In the genomic region with DNA sequence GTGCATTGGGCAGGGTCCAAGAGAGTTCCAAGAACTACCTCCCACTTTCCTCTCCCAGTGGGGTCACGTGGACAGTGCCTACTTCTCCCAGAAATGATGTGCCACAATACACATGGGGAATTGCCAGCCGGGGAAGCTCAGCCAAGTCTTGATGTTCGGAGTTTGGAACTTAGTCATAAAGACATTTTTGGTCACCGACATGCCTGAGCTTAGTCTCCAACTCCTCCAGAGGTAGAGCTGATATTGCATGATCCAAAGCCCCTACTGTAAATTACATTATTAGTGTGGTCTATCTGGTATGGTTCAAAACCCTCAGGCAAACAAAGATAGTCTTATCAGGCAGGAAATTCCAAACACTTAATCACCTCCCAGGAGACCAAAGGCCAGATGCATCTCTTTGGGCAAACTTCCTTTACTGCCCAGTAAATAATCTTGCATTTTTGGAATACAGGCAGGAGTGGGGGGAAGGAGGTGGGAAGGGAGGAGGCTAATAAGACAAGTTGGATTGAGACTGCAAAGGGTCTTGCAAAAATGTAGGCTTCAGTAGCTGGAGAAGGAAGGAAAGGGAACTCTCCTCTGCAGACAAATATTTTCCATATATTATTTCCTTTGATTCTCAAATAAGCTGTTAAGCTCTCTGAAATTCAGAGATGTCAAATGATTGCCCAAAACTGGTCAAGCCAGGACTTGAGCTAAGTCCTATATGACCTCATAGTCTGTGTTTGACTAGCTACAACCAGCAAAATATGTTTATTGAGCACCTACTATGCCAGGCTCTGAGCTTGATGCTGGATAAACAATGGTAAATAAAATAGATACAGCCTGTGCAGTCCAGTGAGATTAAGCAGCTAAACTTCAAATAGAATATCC, we compare ENCODE assay signal across 19 cellular contexts.
DNase-seq lines count a peak whose midpoint lies in the region; TF ChIP-seq lines count a peak whose summit lies in the region.
"Had no signal": no experiment of that assay in that cellular context is flagged by ENCODE, and none has a peak within 500 bp of the region (broad histone marks: within the 10 kb centered on the region; RNA-seq: fewer than 3 reads in every experiment).

No MANE protein-coding gene starts in this region.

- H3K27ac ChIP-seq in osteoblast (ENCODE audit: low read depth, low read length): no peak overlapping the region
- H3K27ac ChIP-seq: C4-2B, gastroesophageal sphincter, Peyer's patch, tibial artery had no signal

- TF ChIP-seq CTCF in cardiac fibroblast (IDR thresholded peaks at IDR 0.05; ENCODE audit: low read depth, low read length): no peak
- no peak for TF ChIP-seq CTCF in osteoblast (IDR thresholded peaks at IDR 0.05; ENCODE audit: extremely low read depth, low read depth, low read length)

- H3K4me3 ChIP-seq in cardiac fibroblast (replicated peaks in 1 of 2; ENCODE audit: low read depth in 2 of 2, low read length in 2 of 2) (no peak overlapping the region), osteoblast (ENCODE audit: insufficient read depth, low read length) (no peak overlapping the region)
- H3K4me3 ChIP-seq: gastroesophageal sphincter, Peyer's patch, tibial artery had no signal

- DNase-seq in Caki2 (ENCODE audit: low read depth) (peak; percentile 61), M059J (ENCODE audit: low read depth) (peak; percentile 99), cardiac fibroblast (ENCODE audit: low read depth in 2 of 2) (peak; percentile 4 to 33), osteoblast (ENCODE audit: insufficient read length, low spot score, missing footprints) (peak; percentile 67), NCI-H128 (lab: John Stamatoyannopoulos, UW; ENCODE audit: unreplicated experiment) (no peak), activated gamma-delta T cell treated with Interleukin-2 at 50 U/mL for 16 hours (no peak), NCI-H187 treated with DMSO at 0.1 percent for 48 hours (lab: John Stamatoyannopoulos, UW) (no peak), GM19238 (ENCODE audit: insufficient read length, low spot score) (no peak)
- DNase-seq: activated CD4-positive, alpha-beta T cell treated with anti-CD3 and anti-CD28 coated beads, Interleukin-2, amount 50 U/mL, for 4 hours; effector memory CD4-positive, alpha-beta T cell; GDM1; KG1; NCI-H146; NCI-H526 treated with DMSO at 0.1 percent for 48 hours; Peyer's patch; stimulated activated CD8-positive, alpha-beta memory T cell treated with anti-CD3 and anti-CD28 coated beads, Interleukin-4, amount 100 ng/mL, for 48 hours; tibial artery had no signal

- H3K9me3 ChIP-seq in osteoblast (ENCODE audit: low read depth, low read length): no peaks in the 10 kb centered on the region
- H3K9me3 ChIP-seq: gastroesophageal sphincter, Peyer's patch had no signal

- in situ Hi-C loops in Caki2 (cut with HindIII; ENCODE audit: low pct_unique_long_range_greater_than_20kb, low sequenced_read_pairs): no loop called here

- no peaks in the 10 kb centered on the region for H3K79me2 ChIP-seq in osteoblast (ENCODE audit: insufficient read depth, low read length)

- H3K36me3 ChIP-seq in osteoblast (ENCODE audit: insufficient read depth, low read length): no peaks in the 10 kb centered on the region
- H3K36me3 ChIP-seq: gastroesophageal sphincter, Peyer's patch, tibial artery had no signal

- H4K20me1 ChIP-seq in osteoblast (ENCODE audit: insufficient read depth, low read length): no peaks in the 10 kb centered on the region

- H3K4me2 ChIP-seq in osteoblast (ENCODE audit: insufficient read depth, low read length): no peak overlapping the region

- H3K4me1 ChIP-seq in osteoblast (ENCODE audit: insufficient read depth, low read length): no peaks in the 10 kb centered on the region
- H3K4me1 ChIP-seq: gastroesophageal sphincter, Peyer's patch had no signal

- H3K27me3 ChIP-seq in osteoblast (ENCODE audit: insufficient read depth, low read length): no peaks in the 10 kb centered on the region
- H3K27me3 ChIP-seq: gastroesophageal sphincter, Peyer's patch, tibial artery had no signal

- no peak overlapping the region for H2AFZ ChIP-seq in osteoblast (ENCODE audit: low read length)

Comparison
In these comparisons a context has a peak if more than half of its experiments do, and no peak if none do; other contexts are left out.
1. DNase-seq: peak in Caki2 (single experiment), M059J (single experiment), cardiac fibroblast (2 of 2) and osteoblast (single experiment); none in NCI-H128 (single experiment), activated gamma-delta T cell treated with Interleukin-2 at 50 U/mL for 16 hours (single experiment), NCI-H187 treated with DMSO at 0.1 percent for 48 hours (single experiment) and GM19238 (single experiment).